Comparison of ENCODE assay signal across 1 cellular context in the genomic region with DNA sequence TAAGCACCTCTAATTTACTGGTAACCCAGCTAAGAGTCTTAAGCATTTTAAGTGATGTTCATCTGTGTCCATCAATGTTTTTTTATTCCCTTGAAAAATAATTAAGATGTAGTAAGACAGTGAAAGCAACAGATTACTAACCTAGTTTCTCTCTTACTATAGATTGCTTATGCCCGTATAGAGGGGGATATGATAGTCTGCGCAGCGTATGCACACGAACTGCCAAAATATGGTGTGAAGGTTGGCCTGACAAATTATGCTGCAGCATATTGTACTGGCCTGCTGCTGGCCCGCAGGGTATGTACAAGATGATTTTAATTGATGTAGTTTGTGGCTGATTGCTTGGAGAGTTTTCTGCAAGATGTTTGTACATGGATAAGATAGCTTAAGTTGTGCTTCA.
TF ChIP-seq lines count a peak whose summit lies in the region.

No MANE protein-coding gene starts in this region.

TF ChIP-seq in A549, 52 proteins besides CTCF, POLR2A, EP300 and RAD21 (continued from another document):
- no peak for TF ChIP-seq ZC3H11A (IDR thresholded peaks at IDR 0.05)
TF ChIP-seq in A549: peak in this region for 0.
